Comparison of ENCODE assay signal across 1 cellular context in the genomic region with DNA sequence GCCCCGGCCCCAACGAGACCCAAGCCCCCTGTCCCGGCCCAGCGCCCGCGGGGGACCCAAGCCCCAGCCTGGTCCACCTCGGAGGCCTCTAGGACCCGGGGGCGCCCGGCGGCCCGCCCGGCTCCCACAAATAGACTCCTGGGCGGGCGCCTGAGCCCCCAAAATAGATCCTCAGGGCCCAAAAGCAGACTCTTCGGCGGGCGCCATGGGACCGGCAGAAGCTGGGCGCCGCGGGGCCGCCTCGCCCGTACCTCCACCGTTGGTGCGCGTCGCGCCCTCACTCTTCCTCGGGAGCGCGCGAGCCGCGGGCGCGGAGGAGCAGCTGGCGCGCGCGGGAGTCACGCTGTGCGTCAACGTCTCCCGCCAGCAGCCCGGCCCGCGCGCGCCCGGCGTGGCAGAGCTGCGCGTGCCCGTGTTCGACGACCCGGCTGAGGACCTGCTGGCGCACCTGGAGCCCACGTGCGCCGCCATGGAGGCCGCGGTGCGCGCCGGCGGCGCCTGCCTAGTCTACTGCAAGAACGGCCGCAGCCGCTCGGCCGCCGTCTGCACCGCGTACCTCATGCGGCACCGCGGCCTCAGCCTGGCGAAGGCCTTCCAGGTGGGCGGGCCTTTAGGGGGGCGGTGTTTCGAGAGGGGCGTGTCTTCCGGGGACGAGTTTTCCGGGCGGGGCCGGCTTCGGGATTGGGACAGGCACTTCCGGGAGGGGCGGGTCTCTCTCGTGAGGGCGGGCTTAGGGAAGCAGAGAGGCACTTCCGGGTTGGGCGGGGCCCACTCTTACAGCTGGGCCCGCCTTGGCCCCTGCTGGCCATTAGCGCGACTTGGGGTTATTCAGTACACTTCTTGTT.
A peak's percentile ranks its signal among the peaks of the same experiment; 100 is the strongest.
TF ChIP-seq lines count a peak whose summit lies in the region.

No MANE protein-coding gene starts in this region.

TF ChIP-seq in HEK293, 187 proteins besides CTCF, POLR2A, EP300 and RAD21 (continued from another document):
- TF ChIP-seq, protein P1, sequence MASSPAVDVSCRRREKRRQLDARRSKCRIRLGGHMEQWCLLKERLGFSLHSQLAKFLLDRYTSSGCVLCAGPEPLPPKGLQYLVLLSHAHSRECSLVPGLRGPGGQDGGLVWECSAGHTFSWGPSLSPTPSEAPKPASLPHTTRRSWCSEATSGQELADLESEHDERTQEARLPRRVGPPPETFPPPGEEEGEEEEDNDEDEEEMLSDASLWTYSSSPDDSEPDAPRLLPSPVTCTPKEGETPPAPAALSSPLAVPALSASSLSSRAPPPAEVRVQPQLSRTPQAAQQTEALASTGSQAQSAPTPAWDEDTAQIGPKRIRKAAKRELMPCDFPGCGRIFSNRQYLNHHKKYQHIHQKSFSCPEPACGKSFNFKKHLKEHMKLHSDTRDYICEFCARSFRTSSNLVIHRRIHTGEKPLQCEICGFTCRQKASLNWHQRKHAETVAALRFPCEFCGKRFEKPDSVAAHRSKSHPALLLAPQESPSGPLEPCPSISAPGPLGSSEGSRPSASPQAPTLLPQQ (tag by site-specific recombination; IDR thresholded peaks at IDR 0.05) = peak; percentile 86
- TF ChIP-seq KLF1 (tag by site-specific recombination; IDR thresholded peaks at IDR 0.05) = peak; percentile 43
- 0 out of 2 replicates have a peak, but pooled peaks have one; percentile 13 for TF ChIP-seq ZNF184 (tag by site-specific recombination; IDR thresholded peaks at IDR 0.05)
- TF ChIP-seq MEIS1 (CRISPR knock-in tag; IDR thresholded peaks at IDR 0.05; ENCODE audit: borderline replicate concordance) = 0 out of 2 replicates have a peak, but pooled peaks have one; percentile 19
- TF ChIP-seq ZNF529 (tag by site-specific recombination; IDR thresholded peaks at IDR 0.05; ENCODE audit: insufficient replicate concordance) = no peak
- TF ChIP-seq, protein P2, sequence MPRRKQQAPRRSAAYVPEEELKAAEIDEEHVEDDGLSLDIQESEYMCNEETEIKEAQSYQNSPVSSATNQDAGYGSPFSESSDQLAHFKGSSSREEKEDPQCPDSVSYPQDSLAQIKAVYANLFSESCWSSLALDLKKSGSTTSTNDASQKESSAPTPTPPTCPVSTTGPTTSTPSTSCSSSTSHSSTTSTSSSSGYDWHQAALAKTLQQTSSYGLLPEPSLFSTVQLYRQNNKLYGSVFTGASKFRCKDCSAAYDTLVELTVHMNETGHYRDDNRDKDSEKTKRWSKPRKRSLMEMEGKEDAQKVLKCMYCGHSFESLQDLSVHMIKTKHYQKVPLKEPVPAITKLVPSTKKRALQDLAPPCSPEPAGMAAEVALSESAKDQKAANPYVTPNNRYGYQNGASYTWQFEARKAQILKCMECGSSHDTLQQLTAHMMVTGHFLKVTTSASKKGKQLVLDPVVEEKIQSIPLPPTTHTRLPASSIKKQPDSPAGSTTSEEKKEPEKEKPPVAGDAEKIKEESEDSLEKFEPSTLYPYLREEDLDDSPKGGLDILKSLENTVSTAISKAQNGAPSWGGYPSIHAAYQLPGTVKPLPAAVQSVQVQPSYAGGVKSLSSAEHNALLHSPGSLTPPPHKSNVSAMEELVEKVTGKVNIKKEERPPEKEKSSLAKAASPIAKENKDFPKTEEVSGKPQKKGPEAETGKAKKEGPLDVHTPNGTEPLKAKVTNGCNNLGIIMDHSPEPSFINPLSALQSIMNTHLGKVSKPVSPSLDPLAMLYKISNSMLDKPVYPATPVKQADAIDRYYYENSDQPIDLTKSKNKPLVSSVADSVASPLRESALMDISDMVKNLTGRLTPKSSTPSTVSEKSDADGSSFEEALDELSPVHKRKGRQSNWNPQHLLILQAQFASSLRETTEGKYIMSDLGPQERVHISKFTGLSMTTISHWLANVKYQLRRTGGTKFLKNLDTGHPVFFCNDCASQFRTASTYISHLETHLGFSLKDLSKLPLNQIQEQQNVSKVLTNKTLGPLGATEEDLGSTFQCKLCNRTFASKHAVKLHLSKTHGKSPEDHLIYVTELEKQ (tag by site-specific recombination; IDR thresholded peaks at IDR 0.05; ENCODE audit: borderline replicate concordance) = no peak
- peak; percentile 36; the same call in 1 of the 2 replicates for TF ChIP-seq ZNF561 (tag by site-specific recombination; IDR thresholded peaks at IDR 0.05; ENCODE audit: borderline replicate concordance)
- no peak for TF ChIP-seq ZNF768 (tag by site-specific recombination; IDR thresholded peaks at IDR 0.05)
- no peak for TF ChIP-seq ZBTB48 (tag by site-specific recombination; IDR thresholded peaks at IDR 0.05)
- no peak for TF ChIP-seq ZNF174 (tag by site-specific recombination; IDR thresholded peaks at IDR 0.05)
- TF ChIP-seq, protein P3, sequence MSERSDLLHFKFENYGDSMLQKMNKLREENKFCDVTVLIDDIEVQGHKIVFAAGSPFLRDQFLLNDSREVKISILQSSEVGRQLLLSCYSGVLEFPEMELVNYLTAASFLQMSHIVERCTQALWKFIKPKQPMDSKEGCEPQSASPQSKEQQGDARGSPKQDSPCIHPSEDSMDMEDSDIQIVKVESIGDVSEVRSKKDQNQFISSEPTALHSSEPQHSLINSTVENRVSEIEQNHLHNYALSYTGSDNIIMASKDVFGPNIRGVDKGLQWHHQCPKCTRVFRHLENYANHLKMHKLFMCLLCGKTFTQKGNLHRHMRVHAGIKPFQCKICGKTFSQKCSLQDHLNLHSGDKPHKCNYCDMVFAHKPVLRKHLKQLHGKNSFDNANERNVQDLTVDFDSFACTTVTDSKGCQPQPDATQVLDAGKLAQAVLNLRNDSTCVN (tag by site-specific recombination; optimal IDR thresholded peaks at IDR 0.05) = peak; percentile 79
- TF ChIP-seq, protein P4, sequence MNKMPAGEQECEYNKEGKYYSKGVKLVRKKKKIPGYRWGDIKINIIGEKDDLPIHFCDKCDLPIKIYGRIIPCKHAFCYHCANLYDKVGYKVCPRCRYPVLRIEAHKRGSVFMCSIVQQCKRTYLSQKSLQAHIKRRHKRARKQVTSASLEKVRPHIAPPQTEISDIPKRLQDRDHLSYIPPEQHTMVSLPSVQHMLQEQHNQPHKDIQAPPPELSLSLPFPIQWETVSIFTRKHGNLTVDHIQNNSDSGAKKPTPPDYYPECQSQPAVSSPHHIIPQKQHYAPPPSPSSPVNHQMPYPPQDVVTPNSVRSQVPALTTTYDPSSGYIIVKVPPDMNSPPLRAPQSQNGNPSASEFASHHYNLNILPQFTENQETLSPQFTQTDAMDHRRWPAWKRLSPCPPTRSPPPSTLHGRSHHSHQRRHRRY (tag by site-specific recombination; IDR thresholded peaks at IDR 0.05) = no peak
- peak; percentile 72 for TF ChIP-seq ZNF335 (tag by site-specific recombination; conservative IDR thresholded peaks at IDR 0.05)
- no peak for TF ChIP-seq HOXD13 (CRISPR knock-in tag; IDR thresholded peaks at IDR 0.05; ENCODE audit: borderline replicate concordance)
- TF ChIP-seq, protein P5, sequence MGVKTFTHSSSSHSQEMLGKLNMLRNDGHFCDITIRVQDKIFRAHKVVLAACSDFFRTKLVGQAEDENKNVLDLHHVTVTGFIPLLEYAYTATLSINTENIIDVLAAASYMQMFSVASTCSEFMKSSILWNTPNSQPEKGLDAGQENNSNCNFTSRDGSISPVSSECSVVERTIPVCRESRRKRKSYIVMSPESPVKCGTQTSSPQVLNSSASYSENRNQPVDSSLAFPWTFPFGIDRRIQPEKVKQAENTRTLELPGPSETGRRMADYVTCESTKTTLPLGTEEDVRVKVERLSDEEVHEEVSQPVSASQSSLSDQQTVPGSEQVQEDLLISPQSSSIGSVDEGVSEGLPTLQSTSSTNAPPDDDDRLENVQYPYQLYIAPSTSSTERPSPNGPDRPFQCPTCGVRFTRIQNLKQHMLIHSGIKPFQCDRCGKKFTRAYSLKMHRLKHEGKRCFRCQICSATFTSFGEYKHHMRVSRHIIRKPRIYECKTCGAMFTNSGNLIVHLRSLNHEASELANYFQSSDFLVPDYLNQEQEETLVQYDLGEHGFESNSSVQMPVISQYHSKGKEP (tag by site-specific recombination; IDR thresholded peaks at IDR 0.05) = peak; percentile 22; the same call in 1 of the 2 replicates
- TF ChIP-seq SP3 (tag by site-specific recombination; IDR thresholded peaks at IDR 0.05) = peak; percentile 98
- peak; percentile 45; the same call in 1 of the 2 replicates for TF ChIP-seq GLIS2 (tag by site-specific recombination; IDR thresholded peaks at IDR 0.05)
- peak; percentile 95 for TF ChIP-seq ZBTB8A (tag by site-specific recombination; IDR thresholded peaks at IDR 0.05)
- TF ChIP-seq ZFP69B (tag by site-specific recombination; IDR thresholded peaks at IDR 0.05) = peak; percentile 92; the same call in 1 of the 2 replicates
- TF ChIP-seq KLF7 (tag by site-specific recombination; IDR thresholded peaks at IDR 0.05; ENCODE audit: borderline replicate concordance) = no peak
- TF ChIP-seq ZNF354C (tag by site-specific recombination; IDR thresholded peaks at IDR 0.05; ENCODE audit: borderline replicate concordance, low read depth) = no peak
- 0 out of 2 replicates have a peak, but pooled peaks have one; percentile 26 for TF ChIP-seq ZNF223 (tag by site-specific recombination; IDR thresholded peaks at IDR 0.05)
- TF ChIP-seq, protein P6, sequence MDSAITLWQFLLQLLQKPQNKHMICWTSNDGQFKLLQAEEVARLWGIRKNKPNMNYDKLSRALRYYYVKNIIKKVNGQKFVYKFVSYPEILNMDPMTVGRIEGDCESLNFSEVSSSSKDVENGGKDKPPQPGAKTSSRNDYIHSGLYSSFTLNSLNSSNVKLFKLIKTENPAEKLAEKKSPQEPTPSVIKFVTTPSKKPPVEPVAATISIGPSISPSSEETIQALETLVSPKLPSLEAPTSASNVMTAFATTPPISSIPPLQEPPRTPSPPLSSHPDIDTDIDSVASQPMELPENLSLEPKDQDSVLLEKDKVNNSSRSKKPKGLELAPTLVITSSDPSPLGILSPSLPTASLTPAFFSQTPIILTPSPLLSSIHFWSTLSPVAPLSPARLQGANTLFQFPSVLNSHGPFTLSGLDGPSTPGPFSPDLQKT (IDR thresholded peaks at IDR 0.05; ENCODE audit: borderline replicate concordance, low read depth, low read length) = peak; percentile 57; the same call in 1 of the 2 replicates
- TF ChIP-seq, protein P7, sequence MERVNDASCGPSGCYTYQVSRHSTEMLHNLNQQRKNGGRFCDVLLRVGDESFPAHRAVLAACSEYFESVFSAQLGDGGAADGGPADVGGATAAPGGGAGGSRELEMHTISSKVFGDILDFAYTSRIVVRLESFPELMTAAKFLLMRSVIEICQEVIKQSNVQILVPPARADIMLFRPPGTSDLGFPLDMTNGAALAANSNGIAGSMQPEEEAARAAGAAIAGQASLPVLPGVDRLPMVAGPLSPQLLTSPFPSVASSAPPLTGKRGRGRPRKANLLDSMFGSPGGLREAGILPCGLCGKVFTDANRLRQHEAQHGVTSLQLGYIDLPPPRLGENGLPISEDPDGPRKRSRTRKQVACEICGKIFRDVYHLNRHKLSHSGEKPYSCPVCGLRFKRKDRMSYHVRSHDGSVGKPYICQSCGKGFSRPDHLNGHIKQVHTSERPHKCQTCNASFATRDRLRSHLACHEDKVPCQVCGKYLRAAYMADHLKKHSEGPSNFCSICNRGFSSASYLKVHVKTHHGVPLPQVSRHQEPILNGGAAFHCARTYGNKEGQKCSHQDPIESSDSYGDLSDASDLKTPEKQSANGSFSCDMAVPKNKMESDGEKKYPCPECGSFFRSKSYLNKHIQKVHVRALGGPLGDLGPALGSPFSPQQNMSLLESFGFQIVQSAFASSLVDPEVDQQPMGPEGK (tag by site-specific recombination; IDR thresholded peaks at IDR 0.05) = peak; percentile 51
- no peak for TF ChIP-seq ZNF426 (tag by site-specific recombination; IDR thresholded peaks at IDR 0.05)
- no peak for TF ChIP-seq ZNF629 (tag by site-specific recombination; IDR thresholded peaks at IDR 0.05)
- TF ChIP-seq, protein P8, sequence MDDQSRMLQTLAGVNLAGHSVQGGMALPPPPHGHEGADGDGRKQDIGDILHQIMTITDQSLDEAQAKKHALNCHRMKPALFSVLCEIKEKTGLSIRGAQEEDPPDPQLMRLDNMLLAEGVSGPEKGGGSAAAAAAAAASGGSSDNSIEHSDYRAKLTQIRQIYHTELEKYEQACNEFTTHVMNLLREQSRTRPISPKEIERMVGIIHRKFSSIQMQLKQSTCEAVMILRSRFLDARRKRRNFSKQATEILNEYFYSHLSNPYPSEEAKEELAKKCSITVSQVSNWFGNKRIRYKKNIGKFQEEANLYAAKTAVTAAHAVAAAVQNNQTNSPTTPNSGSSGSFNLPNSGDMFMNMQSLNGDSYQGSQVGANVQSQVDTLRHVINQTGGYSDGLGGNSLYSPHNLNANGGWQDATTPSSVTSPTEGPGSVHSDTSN (CRISPR knock-in tag; IDR thresholded peaks at IDR 0.05) = peak; percentile 84; the same call in 1 of the 2 replicates
- TF ChIP-seq ZNF394 (tag by site-specific recombination; IDR thresholded peaks at IDR 0.05; ENCODE audit: borderline replicate concordance) = 0 out of 2 replicates have a peak, but pooled peaks have one; percentile 23
- TF ChIP-seq ZXDB (tag by site-specific recombination; IDR thresholded peaks at IDR 0.05) = peak; percentile 90
- peak; percentile 85 for TF ChIP-seq KLF8 (tag by site-specific recombination; IDR thresholded peaks at IDR 0.05)
- TF ChIP-seq, protein P9, sequence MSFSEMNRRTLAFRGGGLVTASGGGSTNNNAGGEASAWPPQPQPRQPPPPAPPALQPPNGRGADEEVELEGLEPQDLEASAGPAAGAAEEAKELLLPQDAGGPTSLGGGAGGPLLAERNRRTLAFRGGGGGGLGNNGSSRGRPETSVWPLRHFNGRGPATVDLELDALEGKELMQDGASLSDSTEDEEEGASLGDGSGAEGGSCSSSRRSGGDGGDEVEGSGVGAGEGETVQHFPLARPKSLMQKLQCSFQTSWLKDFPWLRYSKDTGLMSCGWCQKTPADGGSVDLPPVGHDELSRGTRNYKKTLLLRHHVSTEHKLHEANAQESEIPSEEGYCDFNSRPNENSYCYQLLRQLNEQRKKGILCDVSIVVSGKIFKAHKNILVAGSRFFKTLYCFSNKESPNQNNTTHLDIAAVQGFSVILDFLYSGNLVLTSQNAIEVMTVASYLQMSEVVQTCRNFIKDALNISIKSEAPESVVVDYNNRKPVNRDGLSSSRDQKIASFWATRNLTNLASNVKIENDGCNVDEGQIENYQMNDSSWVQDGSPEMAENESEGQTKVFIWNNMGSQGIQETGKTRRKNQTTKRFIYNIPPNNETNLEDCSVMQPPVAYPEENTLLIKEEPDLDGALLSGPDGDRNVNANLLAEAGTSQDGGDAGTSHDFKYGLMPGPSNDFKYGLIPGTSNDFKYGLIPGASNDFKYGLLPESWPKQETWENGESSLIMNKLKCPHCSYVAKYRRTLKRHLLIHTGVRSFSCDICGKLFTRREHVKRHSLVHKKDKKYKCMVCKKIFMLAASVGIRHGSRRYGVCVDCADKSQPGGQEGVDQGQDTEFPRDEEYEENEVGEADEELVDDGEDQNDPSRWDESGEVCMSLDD (tag by site-specific recombination; IDR thresholded peaks at IDR 0.05) = 0 out of 2 replicates have a peak, but pooled peaks have one; percentile 52
- TF ChIP-seq ZEB2 (tag by site-specific recombination; IDR thresholded peaks at IDR 0.05) = 0 out of 2 replicates have a peak, but pooled peaks have one; percentile 16
- no peak for TF ChIP-seq RBAK (tag by site-specific recombination; IDR thresholded peaks at IDR 0.05)
- no peak for TF ChIP-seq ZNF530 (tag by site-specific recombination; IDR thresholded peaks at IDR 0.05; ENCODE audit: low read depth)
- TF ChIP-seq KLF10 (tag by site-specific recombination; IDR thresholded peaks at IDR 0.05) = peak; percentile 79
